Comparison of ENCODE assay signal across 9 cellular contexts in genomic region chr2:108184421-108184820, GRCh38. TPM values are rescaled to one million over a fixed set of nuclear protein-coding genes. Genes with fewer than 3 reads are reported as not detected.
A peak's percentile ranks its signal among the peaks of the same experiment; 100 is the strongest.
DNase-seq lines count a peak whose midpoint lies in the region; ATAC-seq and TF ChIP-seq lines count a peak whose summit lies in the region.
"Had no signal": no experiment of that assay in that cellular context is flagged by ENCODE, and none has a peak within 500 bp of the region (broad histone marks: within the 10 kb centered on the region; RNA-seq: fewer than 3 reads in every experiment).

No MANE protein-coding gene starts in this region.

- DNase-seq in DND-41, result no peak
- no peak for DNase-seq in HFF-Myc (ENCODE audit: extremely low read depth, low read depth)
- peak; percentile 22 for DNase-seq in RPMI8226
- peak; percentile 30 for DNase-seq in kidney glomerular epithelial cell (lab: John Stamatoyannopoulos, UW)
- DNase-seq in Ammon's horn (ENCODE audit: low spot score), result no peak
- DNase-seq in T-helper 2 cell treated with Interferon-gamma antibody and Interleukin-4, amounts not matched to agents 5 μg/mL and 100 μg/mL, for 36 hours (ENCODE audit: low spot score), result no peak
- DNase-seq in ureter (ENCODE audit: low spot score), result no peak
- DNase-seq: stimulated activated naive B cell treated with anti-CD40 and anti-IgM and Interleukin-4, amounts not matched to agents 10 μg/mL and 1 μg/mL and 100 μg/mL, for 72 hours had no signal

- TF ChIP-seq CTCF in DND-41 (IDR thresholded peaks at IDR 0.05; ENCODE audit: borderline replicate concordance, extremely low read depth, low read length, poor library complexity, severe bottlenecking) (peak; percentile 55), HFF-Myc (IDR thresholded peaks at IDR 0.05; ENCODE audit: low read depth, low read length, missing control alignments) (peak; percentile 22)

- no peaks in the 10 kb centered on the region for H3K4me1 Mint-ChIP-seq in T-helper 2 cell treated with Interferon-gamma antibody and Interleukin-4, amounts not matched to agents 5 μg/mL and 100 μg/mL, for 36 hours (ENCODE audit: low read depth)
- H3K4me1 Mint-ChIP-seq: stimulated activated naive B cell treated with anti-CD40 and anti-IgM and Interleukin-4, amounts not matched to agents 10 μg/mL and 1 μg/mL and 100 μg/mL, for 72 hours had no signal

- no peak overlapping the region for H2AFZ ChIP-seq in DND-41 (ENCODE audit: low read depth, low read length)

- no peak overlapping the region for H3K27ac ChIP-seq in DND-41 (ENCODE audit: low read length)

- H3K4me3 Mint-ChIP-seq in T-helper 2 cell treated with Interferon-gamma antibody and Interleukin-4, amounts not matched to agents 5 μg/mL and 100 μg/mL, for 36 hours, result no peak overlapping the region
- H3K4me3 Mint-ChIP-seq: stimulated activated naive B cell treated with anti-CD40 and anti-IgM and Interleukin-4, amounts not matched to agents 10 μg/mL and 1 μg/mL and 100 μg/mL, for 72 hours had no signal

- no peak overlapping the region for H3K9ac ChIP-seq in DND-41 (ENCODE audit: low read depth, low read length)

- ATAC-seq in DND-41 (ENCODE audit: insufficient read depth, low read depth) (peak; percentile 54; the same call in 1 of the 3 replicates), GM19324 (IDR thresholded peaks at IDR 0.05; ENCODE audit: low FRiP score, unreplicated experiment) (no peak)

- no peaks in the 10 kb centered on the region for H3K27me3 ChIP-seq in DND-41 (ENCODE audit: insufficient read depth, low read length, poor library complexity)

- H3K4me1 ChIP-seq in DND-41 (ENCODE audit: insufficient read depth, low read length), result no peaks in the 10 kb centered on the region

- H3K36me3 Mint-ChIP-seq in T-helper 2 cell treated with Interferon-gamma antibody and Interleukin-4, amounts not matched to agents 5 μg/mL and 100 μg/mL, for 36 hours (ENCODE audit: low read depth), result no peaks in the 10 kb centered on the region
- H3K36me3 Mint-ChIP-seq: stimulated activated naive B cell treated with anti-CD40 and anti-IgM and Interleukin-4, amounts not matched to agents 10 μg/mL and 1 μg/mL and 100 μg/mL, for 72 hours had no signal

- H3K27me3 Mint-ChIP-seq in T-helper 2 cell treated with Interferon-gamma antibody and Interleukin-4, amounts not matched to agents 5 μg/mL and 100 μg/mL, for 36 hours (ENCODE audit: low read depth), result no peaks in the 10 kb centered on the region

- H3K36me3 ChIP-seq in DND-41 (ENCODE audit: insufficient read depth, low read length), result no peaks in the 10 kb centered on the region

- no peak overlapping the region for H3K4me2 ChIP-seq in DND-41 (ENCODE audit: insufficient read depth, low read length)

- no peaks in the 10 kb centered on the region for H4K20me1 ChIP-seq in DND-41 (ENCODE audit: insufficient read depth, low read length)

- H3K9me3 Mint-ChIP-seq in T-helper 2 cell treated with Interferon-gamma antibody and Interleukin-4, amounts not matched to agents 5 μg/mL and 100 μg/mL, for 36 hours, result no peaks in the 10 kb centered on the region
- H3K9me3 Mint-ChIP-seq: stimulated activated naive B cell treated with anti-CD40 and anti-IgM and Interleukin-4, amounts not matched to agents 10 μg/mL and 1 μg/mL and 100 μg/mL, for 72 hours had no signal

- H3K79me2 ChIP-seq in DND-41 (ENCODE audit: insufficient read depth, low read length), result no peaks in the 10 kb centered on the region

- no peaks in the 10 kb centered on the region for H3K9me3 ChIP-seq in DND-41 (ENCODE audit: insufficient read depth, low read length, severe bottlenecking)

- H3K27ac Mint-ChIP-seq in T-helper 2 cell treated with Interferon-gamma antibody and Interleukin-4, amounts not matched to agents 5 μg/mL and 100 μg/mL, for 36 hours, result no peak overlapping the region
- H3K27ac Mint-ChIP-seq: stimulated activated naive B cell treated with anti-CD40 and anti-IgM and Interleukin-4, amounts not matched to agents 10 μg/mL and 1 μg/mL and 100 μg/mL, for 72 hours had no signal

- H3K4me3 ChIP-seq in DND-41 (ENCODE audit: low read depth in 1 of 2, low read length in 2 of 2) (no peak overlapping the region), HFF-Myc (replicated peaks; ENCODE audit: low read depth, low read length) (no peak overlapping the region)

RNA-seq across cellular contexts. Expression of gene SULT1C3, which starts 55.3 kb away (rescaled TPM):
- not detected for total RNA-seq in ureter

Comparison
In these comparisons a context has a peak if more than half of its experiments do, and no peak if none do; other contexts are left out.
1. DNase-seq: peak in RPMI8226 (single experiment) and kidney glomerular epithelial cell (single experiment); none in DND-41 (single experiment), HFF-Myc (single experiment), Ammon's horn (single experiment), T-helper 2 cell treated with Interferon-gamma antibody and Interleukin-4, amounts not matched to agents 5 μg/mL and 100 μg/mL, for 36 hours (single experiment) and ureter (single experiment).